ENCODE assay signal across 23 cellular contexts in the genomic region with DNA sequence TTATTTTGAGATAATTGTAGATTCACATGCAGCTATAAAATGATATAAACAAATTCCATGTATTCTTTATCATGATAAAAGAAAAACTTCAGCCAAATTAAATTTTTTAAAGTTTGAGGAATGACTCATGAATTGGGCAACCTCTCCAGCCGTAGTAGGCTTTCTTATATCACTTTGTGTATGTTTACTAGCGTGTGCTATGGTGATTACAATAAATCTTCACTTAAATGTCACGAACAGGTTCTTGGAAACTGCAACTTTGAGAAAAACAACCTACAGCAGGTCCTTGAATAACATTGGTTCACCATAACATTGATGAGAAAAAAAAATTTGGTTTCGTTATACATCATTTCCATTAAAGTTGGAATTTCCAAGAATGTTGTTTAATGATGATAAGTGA.
"Had no signal": no experiment of that assay in that cellular context is flagged by ENCODE, and none has a peak within 500 bp of the region (broad histone marks: within the 10 kb centered on the region; RNA-seq: fewer than 3 reads in every experiment).

No MANE protein-coding gene starts in this region.

- H3K4me3 ChIP-seq: left lung, lower lobe of right lung, neural progenitor cell, spleen, testis, transverse colon had no signal

- H3K27ac ChIP-seq: left lung, lower lobe of right lung, neural progenitor cell, spleen, testis, transverse colon had no signal

- H3K36me3 Mint-ChIP-seq: neural progenitor cell, WTC11 had no signal

- DNase-seq: activated CD4-positive, alpha-beta memory T cell treated with anti-CD3 and anti-CD28 coated beads, Interleukin-2, amount 10 ng/mL, durations not matched to agents 7 days and 5 days; activated CD4-positive, alpha-beta T cell treated with anti-CD3 and anti-CD28 coated beads for 1 hour; activated CD4-positive, alpha-beta T cell treated with anti-CD3 and anti-CD28 coated beads, Interleukin-2, amount 10 ng/mL, durations not matched to agents 7 days and 5 days; activated naive CD4-positive, alpha-beta T cell; activated T-cell treated with anti-CD3 and anti-CD28 coated beads, Interleukin-2, amount 50 U/mL, for 4 hours; anterior cingulate cortex; cortex of kidney; effector memory CD8-positive, alpha-beta T cell; left lung; lower lobe of right lung; mesendoderm; natural killer cell; occipital lobe; right cardiac atrium; spleen; stimulated activated naive CD4-positive, alpha-beta T cell treated with Interleukin-2 at 50 U/mL for 16 hours; T-helper 2 cell; testis; transverse colon had no signal

- H3K27ac Mint-ChIP-seq: activated CD4-positive, alpha-beta memory T cell treated with anti-CD3 and anti-CD28 coated beads, Interleukin-2, amount 10 ng/mL, durations not matched to agents 7 days and 5 days; activated CD4-positive, alpha-beta T cell treated with anti-CD3 and anti-CD28 coated beads, Interleukin-2, amount 10 ng/mL, durations not matched to agents 7 days and 5 days; activated naive CD4-positive, alpha-beta T cell treated with anti-CD3 and anti-CD28 coated beads, Interleukin-2, amount 50 U/mL, for 72 hours; activated T-helper 17 cell treated with anti-CD3 and anti-CD28 coated beads, Interleukin-2, amount 50 U/mL, for 72 hours; effector memory CD8-positive, alpha-beta T cell; natural killer cell; neural progenitor cell; WTC11 had no signal

- H3K36me3 ChIP-seq: left lung, lower lobe of right lung, neural progenitor cell, spleen, transverse colon had no signal

- H3K27me3 ChIP-seq: left lung, neural progenitor cell, spleen, testis, transverse colon had no signal

- H3K4me1 Mint-ChIP-seq: activated CD4-positive, alpha-beta memory T cell treated with anti-CD3 and anti-CD28 coated beads, Interleukin-2, amount 10 ng/mL, durations not matched to agents 7 days and 5 days; activated CD4-positive, alpha-beta T cell treated with anti-CD3 and anti-CD28 coated beads, Interleukin-2, amount 10 ng/mL, durations not matched to agents 7 days and 5 days; activated T-helper 17 cell treated with anti-CD3 and anti-CD28 coated beads, Interleukin-2, amount 50 U/mL, for 72 hours; natural killer cell; WTC11 had no signal

- H3K9me3 ChIP-seq: testis had no signal

- H3K27me3 Mint-ChIP-seq: activated CD4-positive, alpha-beta memory T cell treated with anti-CD3 and anti-CD28 coated beads, Interleukin-2, amount 10 ng/mL, durations not matched to agents 7 days and 5 days; activated CD4-positive, alpha-beta T cell treated with anti-CD3 and anti-CD28 coated beads, Interleukin-2, amount 10 ng/mL, durations not matched to agents 7 days and 5 days; activated T-helper 17 cell treated with anti-CD3 and anti-CD28 coated beads, Interleukin-2, amount 50 U/mL, for 72 hours; effector memory CD8-positive, alpha-beta T cell had no signal

- H3K4me3 Mint-ChIP-seq: activated CD4-positive, alpha-beta memory T cell treated with anti-CD3 and anti-CD28 coated beads, Interleukin-2, amount 10 ng/mL, durations not matched to agents 7 days and 5 days; activated CD4-positive, alpha-beta T cell treated with anti-CD3 and anti-CD28 coated beads, Interleukin-2, amount 10 ng/mL, durations not matched to agents 7 days and 5 days; activated T-cell treated with anti-CD3 and anti-CD28 coated beads, Interleukin-2, amount 50 U/mL, for 4 hours; activated T-helper 17 cell treated with anti-CD3 and anti-CD28 coated beads, Interleukin-2, amount 50 U/mL, for 72 hours; effector memory CD8-positive, alpha-beta T cell; natural killer cell; neural progenitor cell; WTC11 had no signal

- H3K4me1 ChIP-seq: left lung, lower lobe of right lung, neural progenitor cell, spleen, testis, transverse colon had no signal
